1 cellular context compared by ENCODE assay signal in the genomic region with DNA sequence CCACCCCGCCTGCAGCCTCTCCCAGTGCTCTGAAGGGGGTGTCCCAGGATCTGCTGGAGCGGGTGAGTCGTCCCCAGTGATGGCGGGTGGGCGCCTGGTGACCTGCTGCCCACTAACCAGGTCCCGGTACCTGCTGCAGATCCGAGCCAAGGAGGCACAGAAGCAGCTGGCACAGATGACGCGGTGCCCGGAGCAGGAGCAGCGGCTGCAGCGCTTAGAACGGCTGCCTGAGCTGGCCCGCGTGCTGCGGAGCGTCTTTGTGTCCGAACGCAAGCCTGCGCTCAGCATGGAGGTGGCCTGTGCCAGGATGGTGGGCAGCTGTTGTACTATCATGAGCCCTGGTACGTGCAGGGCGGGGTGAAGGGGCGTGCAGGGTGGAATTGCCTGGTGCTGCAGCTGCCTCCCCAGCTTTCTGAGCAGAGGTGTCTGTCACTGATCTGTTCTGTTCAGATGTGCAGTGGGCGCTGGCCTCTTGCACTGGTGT.
TF ChIP-seq lines count a peak whose summit lies in the region.

No MANE protein-coding gene starts in this region.

TF ChIP-seq in IMR-90, 13 proteins besides CTCF, POLR2A, EP300 and RAD21:
- TF ChIP-seq CEBPB (IDR thresholded peaks at IDR 0.05; ENCODE audit: low read depth, low read length) (no peak), RCOR1 (IDR thresholded peaks at IDR 0.05; ENCODE audit: insufficient replicate concordance, low read length) (no peak), MAZ (IDR thresholded peaks at IDR 0.05; ENCODE audit: borderline replicate concordance, low read depth, low read length) (no peak), BHLHE40 (IDR thresholded peaks at IDR 0.05; ENCODE audit: low read depth, low read length) (no peak), MXI1 (IDR thresholded peaks at IDR 0.05; ENCODE audit: borderline replicate concordance, low read depth, low read length) (no peak), MAFK (IDR thresholded peaks at IDR 0.05; ENCODE audit: low read depth, low read length) (no peak), SMC3 (IDR thresholded peaks at IDR 0.05; ENCODE audit: low read depth, low read length) (no peak)
